ENCODE assay signal across 8 cellular contexts in genomic region chrX:7146703-7147430, GRCh38. TPM values are rescaled to one million over a fixed set of nuclear protein-coding genes. Genes with fewer than 3 reads are reported as not detected.
DNase-seq lines count a peak whose midpoint lies in the region; ATAC-seq lines count a peak whose summit lies in the region.

No MANE protein-coding gene starts in this region.

- ATAC-seq in activated T-cell treated with anti-CD3 and anti-CD28 coated beads, Interleukin-2, amount 50 U/mL, for 72 hours (replicated peaks in 1 of 2), result peak in 1 of 2 donors; percentile 3
- ATAC-seq in HG02759 (IDR thresholded peaks at IDR 0.05; ENCODE audit: unreplicated experiment) (peak; percentile 12), naive B cell (ENCODE audit: low read depth in 2 of 2) (no peak)

- peak overlapping the region; percentile 71 to 85 for H3K4me3 Mint-ChIP-seq in activated T-cell treated with anti-CD3 and anti-CD28 coated beads, Interleukin-2, amount 50 U/mL, for 72 hours
- peak overlapping the region; percentile 79 to 95 (median 92) for H3K4me3 Mint-ChIP-seq in naive B cell

- peak overlapping the region; percentile 38 for H3K27ac Mint-ChIP-seq in activated T-cell treated with anti-CD3 and anti-CD28 coated beads, Interleukin-2, amount 50 U/mL, for 72 hours
- H3K27ac Mint-ChIP-seq in naive B cell, result peak overlapping the region in 5 of 6 donors; percentile 91 to 97 (median 96)

- no peaks in the 10 kb centered on the region for H3K9me3 Mint-ChIP-seq in activated T-cell treated with anti-CD3 and anti-CD28 coated beads, Interleukin-2, amount 50 U/mL, for 72 hours
- no peaks in the 10 kb centered on the region for H3K9me3 Mint-ChIP-seq in naive B cell

- H3K27me3 Mint-ChIP-seq in activated T-cell treated with anti-CD3 and anti-CD28 coated beads, Interleukin-2, amount 50 U/mL, for 72 hours (ENCODE audit: low read depth), result no peaks in the 10 kb centered on the region
- no peaks in the 10 kb centered on the region for H3K27me3 Mint-ChIP-seq in naive B cell

- peaks cover 37% of the 10 kb centered on the region for H3K4me1 Mint-ChIP-seq in activated T-cell treated with anti-CD3 and anti-CD28 coated beads, Interleukin-2, amount 50 U/mL, for 72 hours (ENCODE audit: low read depth)
- H3K4me1 Mint-ChIP-seq in naive B cell, result peaks cover 10 to 26% (median 19%) of the 10 kb centered on the region in 3 donors

- peak in 1 of 2 donors; percentile 5 for DNase-seq in activated T-cell treated with anti-CD3 and anti-CD28 coated beads, Interleukin-2, amount 50 U/mL, for 72 hours
- DNase-seq in activated T-cell treated with anti-CD3 and anti-CD28 coated beads for 4 hours (no peak), NOMO-1 treated with DMSO at 0.1 percent for 48 hours (lab: John Stamatoyannopoulos, UW; ENCODE audit: unreplicated experiment) (peak; percentile 66), naive B cell (peak; percentile 4), amniotic stem cell (lab: John Stamatoyannopoulos, UW) (no peak)
- peak; percentile 2 for DNase-seq in effector CD4-positive, alpha-beta T cell
- DNase-seq in NK-92 treated with Interleukin-12 subunit alpha and Interleukin-12 subunit beta, amount 100 ng/mL, for 24 hours (lab: John Stamatoyannopoulos, UW), result no peak

- H3K36me3 Mint-ChIP-seq in activated T-cell treated with anti-CD3 and anti-CD28 coated beads, Interleukin-2, amount 50 U/mL, for 72 hours (ENCODE audit: insufficient read depth in 2 of 2), result no peaks in the 10 kb centered on the region
- no peaks in the 10 kb centered on the region for H3K36me3 Mint-ChIP-seq in naive B cell

RNA-seq across cellular contexts. Expression of gene STS, which starts 0.6 kb away (rescaled TPM):
- total RNA-seq in activated T-cell treated with anti-CD3 and anti-CD28 coated beads, Interleukin-2, amount 50 U/mL, for 72 hours, result 1 to 10 TPM in 1 of 2 donors, under 1 TPM in 1; 0.53 to 1.0 TPM
- 1 to 10 TPM; 1.9 to 5.0 (median 2.8) TPM for polyA plus RNA-seq in naive B cell (ENCODE audit: low read depth in 6 of 6)

RNA-seq across cellular contexts. Expression of gene PUDP, which starts 1.1 kb away (rescaled TPM):
- total RNA-seq in activated T-cell treated with anti-CD3 and anti-CD28 coated beads, Interleukin-2, amount 50 U/mL, for 72 hours, result 10 to 100 TPM; 13.2 to 22.3 TPM
- polyA plus RNA-seq in naive B cell (ENCODE audit: low read depth in 6 of 6), result 10 to 100 TPM in 4 of 6 donors, 1 to 10 TPM in 2; 4.1 to 17.4 (median 12.4) TPM

Comparison
In these comparisons a context has a peak if more than half of its experiments do, and no peak if none do; other contexts are left out.
1. DNase-seq: peak in NOMO-1 treated with DMSO at 0.1 percent for 48 hours (single experiment), effector CD4-positive, alpha-beta T cell (single experiment) and naive B cell (single experiment); none in activated T-cell treated with anti-CD3 and anti-CD28 coated beads for 4 hours (single experiment), amniotic stem cell (single experiment) and NK-92 treated with Interleukin-12 subunit alpha and Interleukin-12 subunit beta, amount 100 ng/mL, for 24 hours (single experiment).